9 cellular contexts compared by ENCODE assay signal in the genomic region with DNA sequence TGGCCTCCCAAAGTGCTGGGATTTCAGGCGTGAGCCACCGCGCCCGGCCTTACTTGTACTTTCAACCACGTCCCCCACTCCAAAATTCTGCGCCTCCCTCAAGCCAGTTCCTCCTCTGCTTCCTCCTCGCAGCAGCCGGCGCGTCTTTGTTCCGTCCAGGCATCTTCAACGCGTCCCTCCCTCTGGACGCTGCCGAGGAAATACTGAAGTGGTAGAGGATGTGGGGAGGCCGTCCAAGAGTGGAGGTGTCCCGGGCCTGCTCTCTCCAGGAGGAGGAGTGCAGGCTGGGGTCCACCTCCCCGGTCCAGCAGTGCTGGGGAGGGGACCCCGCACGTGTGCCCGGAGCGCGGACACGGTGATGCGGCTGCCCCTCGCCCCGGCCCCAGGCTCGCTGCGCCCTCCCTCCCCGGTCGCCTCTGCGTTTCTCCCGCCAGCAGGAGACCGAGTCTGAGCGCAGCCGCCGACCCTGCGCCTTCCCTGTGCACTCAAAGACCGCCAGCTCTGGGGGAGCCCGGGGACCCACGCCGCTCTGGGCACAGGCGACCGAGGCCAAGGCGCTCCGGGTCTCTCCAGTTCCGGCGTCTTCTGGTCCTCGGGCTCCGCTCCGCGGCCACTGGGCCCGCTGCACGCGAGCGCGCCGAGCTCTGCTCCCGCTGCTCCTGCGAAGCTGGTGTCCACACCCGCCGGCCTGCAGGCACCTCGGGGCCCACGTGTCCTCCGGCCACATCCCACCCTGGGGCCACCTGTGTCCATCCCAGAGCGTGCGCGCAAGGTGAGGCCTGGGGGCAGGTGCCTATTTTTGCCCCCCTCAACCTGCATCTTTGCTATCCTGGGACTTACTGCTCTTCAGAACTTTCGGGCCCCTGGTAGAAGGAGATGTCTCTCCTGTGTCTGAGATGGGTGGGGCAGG. TPM values are rescaled to one million over a fixed set of nuclear protein-coding genes. Genes with fewer than 3 reads are reported as not detected.
DNase-seq lines count a peak whose midpoint lies in the region; ATAC-seq, FAIRE-seq and TF ChIP-seq lines count a peak whose summit lies in the region.
"Had no signal": no experiment of that assay in that cellular context is flagged by ENCODE, and none has a peak within 500 bp of the region (broad histone marks: within the 10 kb centered on the region; RNA-seq: fewer than 3 reads in every experiment).

No MANE protein-coding gene starts in this region.

- no peaks in the 10 kb centered on the region for H3K36me3 Mint-ChIP-seq in type B pancreatic cell

- H3K27ac Mint-ChIP-seq in type B pancreatic cell: no peak overlapping the region

- peak overlapping the region; percentile 50 for H3K4me2 ChIP-seq in GM23248 (ENCODE audit: unreplicated experiment)
- no peak overlapping the region for H3K4me2 ChIP-seq in OCI-LY7 (ENCODE audit: low read length)

- no peaks in the 10 kb centered on the region for H3K9me3 ChIP-seq in GM23248 (ENCODE audit: low read depth)
- no peaks in the 10 kb centered on the region for H3K9me3 ChIP-seq in pancreas
- no peaks in the 10 kb centered on the region for H3K9me3 ChIP-seq in OCI-LY7 (ENCODE audit: low read length)

- no peak overlapping the region for H3K9ac ChIP-seq in GM23248

- no peaks in the 10 kb centered on the region for H3K9me3 Mint-ChIP-seq in type B pancreatic cell

- in situ Hi-C loops in GM23248 (cut with MboI): no loop called here

- peak; percentile 96 to 100 (median 100) for ATAC-seq in pancreas

- H3K4me1 ChIP-seq in GM23248 (ENCODE audit: insufficient read depth) (no peaks in the 10 kb centered on the region), pancreas (peaks cover 0 to 2% (median 0%) of the 10 kb centered on the region in 3 donors), OCI-LY7 (ENCODE audit: insufficient read depth, low read length, poor library complexity, severe bottlenecking) (no peaks in the 10 kb centered on the region)

- POLR2A ChIA-PET in OCI-LY7 (lab: Charles Lee): no interaction called here

- 3% methylated on average over 55 to 58 of the region's 69 CpGs for WGBS in GM23248 (ENCODE audit: low coverage in 1 of 2, low lambda C conversion rate in 2 of 2, missing lambda C conversion rate in 2 of 2), 2 experiments
- WGBS in pancreas, 2 donors: 3% methylated on average over 68 to 69 of the region's 69 CpGs

- H3K27ac ChIP-seq in 22Rv1 (no peak overlapping the region), GM23248 (no peak overlapping the region), pancreas (no peak overlapping the region), OCI-LY7 (ENCODE audit: low read depth, low read length, poor library complexity, severe bottlenecking) (no peak overlapping the region)

- peaks cover 3% of the 10 kb centered on the region for H3K4me1 Mint-ChIP-seq in type B pancreatic cell (ENCODE audit: unreplicated experiment)

- H3K27me3 ChIP-seq in GM23248 (replicated peaks; ENCODE audit: insufficient read depth): peaks cover 66% of the 10 kb centered on the region
- peaks cover 0 to 14% (median 7%) of the 10 kb centered on the region in 4 donors for H3K27me3 ChIP-seq in pancreas

- no peaks in the 10 kb centered on the region for H3F3A ChIP-seq in GM23248 (ENCODE audit: insufficient read depth)

- peak; percentile 83 for TF ChIP-seq CTCF in 22Rv1 (IDR thresholded peaks at IDR 0.05)
- peak in 3 of 4 donors; percentile 34 to 51 (median 35) for TF ChIP-seq CTCF in pancreas (IDR thresholded peaks at IDR 0.05)
- TF ChIP-seq CTCF in type B pancreatic cell (conservative IDR thresholded peaks at IDR 0.05): peak; percentile 65
- no peak for TF ChIP-seq CTCF in OCI-LY7 (conservative IDR thresholded peaks at IDR 0.05; ENCODE audit: low read length)

- H3K4me3 Mint-ChIP-seq in type B pancreatic cell: peak overlapping the region; percentile 76

- BruUV-seq in OCI-LY7 (replicated peaks; lab: Mats Ljungman, UMichigan): no TSS peak

- intact Hi-C loops in pancreas (cut with DNase I) (no loop called here), OCI-LY7 (cut with micrococcal nuclease; ENCODE audit: unreplicated experiment) (loop anchor here (5.0 kb wide), 1 partner anchor 38 kb away; no protein-coding TSS in a partner anchor)

- H3K79me2 ChIP-seq in GM23248 (ENCODE audit: insufficient read depth): no peaks in the 10 kb centered on the region
- H3K79me2 ChIP-seq in OCI-LY7 (ENCODE audit: insufficient read depth, low read depth, low read length): no peaks in the 10 kb centered on the region

- CTCF ChIA-PET in OCI-LY7 (lab: Charles Lee; ENCODE audit: unreplicated experiment): no interaction called here

- peak; percentile 78 for DNase-seq in GM23248
- DNase-seq in NCI-H82 (lab: John Stamatoyannopoulos, UW): peak; percentile 80
- peak; percentile 82 for DNase-seq in activated effector memory CD4-positive, alpha-beta T cell treated with anti-CD3 and anti-CD28 coated beads, Interleukin-2, amount 50 U/mL, for 16 hours
- peak; percentile 48 for DNase-seq in glomerular visceral epithelial cell (ENCODE audit: extremely low spot score)
- peak in 4 of 6 donors; percentile 62 to 90 (median 77) for DNase-seq in pancreas
- peak; percentile 74 for DNase-seq in type B pancreatic cell (ENCODE audit: extremely low spot score, unreplicated experiment)
- no peak for DNase-seq in OCI-LY7 (ENCODE audit: low spot score)

- H3K9me2 ChIP-seq in GM23248 (ENCODE audit: insufficient read depth) (no peaks in the 10 kb centered on the region), OCI-LY7 (ENCODE audit: insufficient read depth, low read length) (no peaks in the 10 kb centered on the region)

- FAIRE-seq in pancreas (lab: Jason Lieb, UNC): no peak

- H2AFZ ChIP-seq in GM23248 (peak overlapping the region; percentile 58; the same call in 1 of the 2 replicates), OCI-LY7 (ENCODE audit: low read length) (no peak overlapping the region)

- H4K20me1 ChIP-seq in GM23248 (ENCODE audit: insufficient read depth): no peaks in the 10 kb centered on the region
- no peaks in the 10 kb centered on the region for H4K20me1 ChIP-seq in OCI-LY7 (ENCODE audit: insufficient read depth, low read length)

- H3K36me3 ChIP-seq in GM23248 (ENCODE audit: low read depth) (no peaks in the 10 kb centered on the region), pancreas (no peaks in the 10 kb centered on the region), OCI-LY7 (ENCODE audit: insufficient read depth, low read length) (no peaks in the 10 kb centered on the region)

- H3K4me3 ChIP-seq in GM23248 (peak overlapping the region; percentile 55), pancreas (peak overlapping the region; percentile 17 to 54 (median 32)), OCI-LY7 (ENCODE audit: low read depth, low read length, poor library complexity, severe bottlenecking) (no peak overlapping the region)

- peaks cover 95% of the 10 kb centered on the region for H3K27me3 Mint-ChIP-seq in type B pancreatic cell

RNA-seq across cellular contexts. Expression of gene OSBPL7, which starts 31.7 kb away (rescaled TPM):
- 2.5 and 5.0 TPM in 2 replicates for total RNA-seq in GM23248 (2014; rRNA removed; shearing (Covaris generic))
- polyA plus RNA-seq in GM23248 (2016; fragmentation: Nextera tagmentation; extraction: Ambion mirVana) (1.4 and 2.0 TPM in 2 replicates), pancreas (10 to 100 TPM; 23.3 to 34.7 TPM)
- total RNA-seq in pancreas (10 to 100 TPM in 3 of 6 donors, 1 to 10 TPM in 3; 8.4 to 20.2 (median 11.3) TPM), type B pancreatic cell (ENCODE audit: low replicate concordance) (9.1 and 20.3 TPM in 2 replicates), OCI-LY7 (2022) (31.1 and 35.7 TPM in 2 replicates)
- total RNA-seq in OCI-LY7 (2014; rRNA removed; shearing (Covaris generic)): 16.2 and 24.4 TPM in 2 replicates

RNA-seq across cellular contexts. Expression of gene MRPL10, which starts 41.5 kb away (rescaled TPM):
- total RNA-seq in GM23248 (2014; rRNA removed; shearing (Covaris generic)): 24.8 and 37.3 TPM in 2 replicates
- 30.6 and 35.1 TPM in 2 replicates for polyA plus RNA-seq in GM23248 (2016; fragmentation: Nextera tagmentation; extraction: Ambion mirVana)
- total RNA-seq in pancreas: 10 to 100 TPM; 16.8 to 35.2 (median 25.1) TPM
- polyA plus RNA-seq in pancreas: 10 to 100 TPM; 18.3 to 23.2 TPM
- 37.7 and 49.4 TPM in 2 replicates for total RNA-seq in type B pancreatic cell (ENCODE audit: low replicate concordance)
- total RNA-seq in OCI-LY7 (2014; rRNA removed; shearing (Covaris generic)): 27.1 and 50.8 TPM in 2 replicates
- 55.9 and 56.7 TPM in 2 replicates for total RNA-seq in OCI-LY7 (2022)

RNA-seq across cellular contexts. Expression of gene LRRC46, which starts 41.6 kb away (rescaled TPM):
- not detected in 2 replicates for total RNA-seq in GM23248 (2014; rRNA removed; shearing (Covaris generic))
- polyA plus RNA-seq in GM23248 (2016; fragmentation: Nextera tagmentation; extraction: Ambion mirVana) (0.82 and 0.95 TPM in 2 replicates), pancreas (1 to 10 TPM in 1 of 2 donors, under 1 TPM in 1; 0.73 to 1.8 TPM)
- total RNA-seq in pancreas (under 1 TPM; 0.14 to 0.66 (median 0.38) TPM), type B pancreatic cell (ENCODE audit: low replicate concordance) (0.64 and 2.8 TPM in 2 replicates), OCI-LY7 (2022) (1.2 and 2.0 TPM in 2 replicates)
- total RNA-seq in OCI-LY7 (2014; rRNA removed; shearing (Covaris generic)): 0.23 and 0.85 TPM in 2 replicates
- total RNA-seq: glomerular endothelial cell had no signal

RNA-seq across cellular contexts. Expression of gene SCRN2, which starts 51.2 kb away (rescaled TPM):
- 36.3 and 41.2 TPM in 2 replicates for total RNA-seq in GM23248 (2014; rRNA removed; shearing (Covaris generic))
- polyA plus RNA-seq in GM23248 (2016; fragmentation: Nextera tagmentation; extraction: Ambion mirVana): 38.6 and 39.5 TPM in 2 replicates
- total RNA-seq in pancreas: 10 to 100 TPM; 12.6 to 24.3 (median 19.0) TPM
- polyA plus RNA-seq in pancreas: 10 to 100 TPM; 50.4 to 56.1 TPM
- 34.9 and 45.2 TPM in 2 replicates for total RNA-seq in type B pancreatic cell (ENCODE audit: low replicate concordance)
- total RNA-seq in OCI-LY7 (2014; rRNA removed; shearing (Covaris generic)): 33.9 and 42.9 TPM in 2 replicates
- total RNA-seq in OCI-LY7 (2022): 37.3 and 39.1 TPM in 2 replicates

RNA-seq across cellular contexts. Expression of gene TBX21, which starts 56.8 kb away (rescaled TPM):
- not detected in 2 replicates for total RNA-seq in GM23248 (2014; rRNA removed; shearing (Covaris generic))
- polyA plus RNA-seq in GM23248 (2016; fragmentation: Nextera tagmentation; extraction: Ambion mirVana) (not detected in 2 replicates), pancreas (under 1 TPM in 1 of 2 donors, not detected in 1; 0.09 TPM)
- total RNA-seq in pancreas (under 1 TPM in 5 of 6 donors, not detected in 1; 0.16 to 0.40 (median 0.19) TPM), type B pancreatic cell (ENCODE audit: low replicate concordance) (not detected in 2 replicates), OCI-LY7 (2022) (not detected in 2 replicates)
- total RNA-seq in OCI-LY7 (2014; rRNA removed; shearing (Covaris generic)): not detected in 2 replicates
- total RNA-seq: glomerular endothelial cell had no signal
